1 cellular context compared by ENCODE assay signal in the genomic region with DNA sequence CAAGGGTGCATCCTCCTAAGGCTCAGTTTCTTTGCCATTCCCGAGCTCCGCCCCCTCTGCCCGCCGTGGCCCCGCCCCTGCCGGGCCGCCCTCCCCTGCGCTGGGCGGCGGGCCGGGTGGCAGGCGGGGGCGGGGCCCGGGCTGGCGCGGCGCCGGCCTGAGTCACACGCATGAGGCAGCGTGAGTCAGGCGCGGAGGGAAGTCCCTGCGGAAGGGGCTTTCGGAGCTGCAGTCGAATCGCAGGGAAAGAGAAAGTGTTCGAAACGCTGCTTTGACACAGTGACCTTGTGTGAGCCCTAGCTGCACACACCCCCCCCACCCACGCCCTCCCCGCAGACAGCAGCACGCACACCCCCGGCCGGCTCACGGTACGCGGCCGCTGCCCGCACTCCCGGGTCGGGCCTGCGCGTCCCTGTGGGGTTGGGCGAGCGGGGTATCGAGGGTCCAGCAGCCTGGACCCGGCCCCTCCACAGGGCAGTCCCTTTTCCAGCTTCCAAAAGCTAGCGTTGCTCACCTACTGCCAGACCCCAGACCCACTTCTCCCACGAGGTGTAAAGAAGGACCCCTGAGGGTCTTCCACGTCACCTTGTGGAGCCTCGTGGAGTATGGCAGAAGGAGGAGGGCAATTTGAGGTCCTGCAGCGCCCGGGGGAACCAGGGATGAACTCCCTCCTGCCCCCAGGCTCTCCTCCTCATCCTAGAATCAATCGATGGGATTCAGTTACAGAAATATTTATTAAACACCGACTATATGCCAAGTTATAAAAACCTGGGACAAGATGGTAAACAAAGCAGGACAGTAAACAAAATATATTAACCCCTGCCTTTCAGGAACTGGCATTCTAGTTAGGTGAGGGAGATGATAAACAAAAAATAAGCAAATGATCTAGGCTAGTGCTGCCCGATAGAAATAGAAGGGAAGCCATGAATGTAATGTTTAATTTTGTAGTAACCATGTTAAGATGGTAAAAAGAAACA.
A peak's percentile ranks its signal among the peaks of the same experiment; 100 is the strongest.
TF ChIP-seq lines count a peak whose summit lies in the region.

No MANE protein-coding gene starts in this region.

TF ChIP-seq in HepG2, 621 proteins besides CTCF, POLR2A, EP300 and RAD21 (continued from another document and continues in another):
- no peak for TF ChIP-seq GLI4 (CRISPR knock-in tag; IDR thresholded peaks at IDR 0.05; ENCODE audit: borderline replicate concordance)
- no peak for TF ChIP-seq MYNN (CRISPR knock-in tag; IDR thresholded peaks at IDR 0.05; ENCODE audit: low read depth)
- TF ChIP-seq ZNF121 (CRISPR knock-in tag; IDR thresholded peaks at IDR 0.05), result no peak
- TF ChIP-seq ZNF253 (CRISPR knock-in tag; IDR thresholded peaks at IDR 0.05; ENCODE audit: borderline replicate concordance), result 0 out of 2 replicates have a peak, but pooled peaks have one; percentile 25
- TF ChIP-seq, protein P1, sequence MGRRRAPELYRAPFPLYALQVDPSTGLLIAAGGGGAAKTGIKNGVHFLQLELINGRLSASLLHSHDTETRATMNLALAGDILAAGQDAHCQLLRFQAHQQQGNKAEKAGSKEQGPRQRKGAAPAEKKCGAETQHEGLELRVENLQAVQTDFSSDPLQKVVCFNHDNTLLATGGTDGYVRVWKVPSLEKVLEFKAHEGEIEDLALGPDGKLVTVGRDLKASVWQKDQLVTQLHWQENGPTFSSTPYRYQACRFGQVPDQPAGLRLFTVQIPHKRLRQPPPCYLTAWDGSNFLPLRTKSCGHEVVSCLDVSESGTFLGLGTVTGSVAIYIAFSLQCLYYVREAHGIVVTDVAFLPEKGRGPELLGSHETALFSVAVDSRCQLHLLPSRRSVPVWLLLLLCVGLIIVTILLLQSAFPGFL (CRISPR knock-in tag; IDR thresholded peaks at IDR 0.05), result no peak
- TF ChIP-seq ZNF543 (CRISPR knock-in tag; IDR thresholded peaks at IDR 0.05), result no peak; the same call in 1 of the 2 replicates
- TF ChIP-seq SNAI1 (CRISPR knock-in tag; IDR thresholded peaks at IDR 0.05; ENCODE audit: borderline replicate concordance), result no peak
- no peak for TF ChIP-seq ZBTB1 (CRISPR knock-in tag; IDR thresholded peaks at IDR 0.05; ENCODE audit: borderline replicate concordance)
- peak; percentile 80 for TF ChIP-seq POLR2AphosphoS5 (IDR thresholded peaks at IDR 0.05; ENCODE audit: low read depth, low read length)
- TF ChIP-seq, protein P2, sequence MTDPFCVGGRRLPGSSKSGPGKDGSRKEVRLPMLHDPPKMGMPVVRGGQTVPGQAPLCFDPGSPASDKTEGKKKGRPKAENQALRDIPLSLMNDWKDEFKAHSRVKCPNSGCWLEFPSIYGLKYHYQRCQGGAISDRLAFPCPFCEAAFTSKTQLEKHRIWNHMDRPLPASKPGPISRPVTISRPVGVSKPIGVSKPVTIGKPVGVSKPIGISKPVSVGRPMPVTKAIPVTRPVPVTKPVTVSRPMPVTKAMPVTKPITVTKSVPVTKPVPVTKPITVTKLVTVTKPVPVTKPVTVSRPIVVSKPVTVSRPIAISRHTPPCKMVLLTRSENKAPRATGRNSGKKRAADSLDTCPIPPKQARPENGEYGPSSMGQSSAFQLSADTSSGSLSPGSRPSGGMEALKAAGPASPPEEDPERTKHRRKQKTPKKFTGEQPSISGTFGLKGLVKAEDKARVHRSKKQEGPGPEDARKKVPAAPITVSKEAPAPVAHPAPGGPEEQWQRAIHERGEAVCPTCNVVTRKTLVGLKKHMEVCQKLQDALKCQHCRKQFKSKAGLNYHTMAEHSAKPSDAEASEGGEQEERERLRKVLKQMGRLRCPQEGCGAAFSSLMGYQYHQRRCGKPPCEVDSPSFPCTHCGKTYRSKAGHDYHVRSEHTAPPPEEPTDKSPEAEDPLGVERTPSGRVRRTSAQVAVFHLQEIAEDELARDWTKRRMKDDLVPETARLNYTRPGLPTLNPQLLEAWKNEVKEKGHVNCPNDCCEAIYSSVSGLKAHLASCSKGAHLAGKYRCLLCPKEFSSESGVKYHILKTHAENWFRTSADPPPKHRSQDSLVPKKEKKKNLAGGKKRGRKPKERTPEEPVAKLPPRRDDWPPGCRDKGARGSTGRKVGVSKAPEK (CRISPR knock-in tag; IDR thresholded peaks at IDR 0.05; ENCODE audit: borderline replicate concordance), result no peak
- TF ChIP-seq, protein P3, sequence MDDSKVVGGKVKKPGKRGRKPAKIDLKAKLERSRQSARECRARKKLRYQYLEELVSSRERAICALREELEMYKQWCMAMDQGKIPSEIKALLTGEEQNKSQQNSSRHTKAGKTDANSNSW (CRISPR knock-in tag; IDR thresholded peaks at IDR 0.05; ENCODE audit: borderline replicate concordance), result 0 out of 2 replicates have a peak, but pooled peaks have one; percentile 34
- TF ChIP-seq KMT2B (CRISPR knock-in tag; IDR thresholded peaks at IDR 0.05), result 0 out of 2 replicates have a peak, but pooled peaks have one; percentile 44
- peak; percentile 88 for TF ChIP-seq ARNT2 (CRISPR knock-in tag; IDR thresholded peaks at IDR 0.05; ENCODE audit: low read depth)
- TF ChIP-seq ZNF138 (CRISPR knock-in tag; IDR thresholded peaks at IDR 0.05; ENCODE audit: low read depth), result no peak
- no peak for TF ChIP-seq ZNF749 (CRISPR knock-in tag; IDR thresholded peaks at IDR 0.05; ENCODE audit: borderline replicate concordance)
- TF ChIP-seq ZMYM2 (CRISPR knock-in tag; IDR thresholded peaks at IDR 0.05), result no peak
- TF ChIP-seq, protein P4, sequence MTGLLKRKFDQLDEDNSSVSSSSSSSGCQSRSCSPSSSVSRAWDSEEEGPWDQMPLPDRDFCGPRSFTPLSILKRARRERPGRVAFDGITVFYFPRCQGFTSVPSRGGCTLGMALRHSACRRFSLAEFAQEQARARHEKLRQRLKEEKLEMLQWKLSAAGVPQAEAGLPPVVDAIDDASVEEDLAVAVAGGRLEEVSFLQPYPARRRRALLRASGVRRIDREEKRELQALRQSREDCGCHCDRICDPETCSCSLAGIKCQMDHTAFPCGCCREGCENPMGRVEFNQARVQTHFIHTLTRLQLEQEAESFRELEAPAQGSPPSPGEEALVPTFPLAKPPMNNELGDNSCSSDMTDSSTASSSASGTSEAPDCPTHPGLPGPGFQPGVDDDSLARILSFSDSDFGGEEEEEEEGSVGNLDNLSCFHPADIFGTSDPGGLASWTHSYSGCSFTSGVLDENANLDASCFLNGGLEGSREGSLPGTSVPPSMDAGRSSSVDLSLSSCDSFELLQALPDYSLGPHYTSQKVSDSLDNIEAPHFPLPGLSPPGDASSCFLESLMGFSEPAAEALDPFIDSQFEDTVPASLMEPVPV (CRISPR knock-in tag; IDR thresholded peaks at IDR 0.05), result 0 out of 2 replicates have a peak, but pooled peaks have one; percentile 37
- TF ChIP-seq, protein P5, sequence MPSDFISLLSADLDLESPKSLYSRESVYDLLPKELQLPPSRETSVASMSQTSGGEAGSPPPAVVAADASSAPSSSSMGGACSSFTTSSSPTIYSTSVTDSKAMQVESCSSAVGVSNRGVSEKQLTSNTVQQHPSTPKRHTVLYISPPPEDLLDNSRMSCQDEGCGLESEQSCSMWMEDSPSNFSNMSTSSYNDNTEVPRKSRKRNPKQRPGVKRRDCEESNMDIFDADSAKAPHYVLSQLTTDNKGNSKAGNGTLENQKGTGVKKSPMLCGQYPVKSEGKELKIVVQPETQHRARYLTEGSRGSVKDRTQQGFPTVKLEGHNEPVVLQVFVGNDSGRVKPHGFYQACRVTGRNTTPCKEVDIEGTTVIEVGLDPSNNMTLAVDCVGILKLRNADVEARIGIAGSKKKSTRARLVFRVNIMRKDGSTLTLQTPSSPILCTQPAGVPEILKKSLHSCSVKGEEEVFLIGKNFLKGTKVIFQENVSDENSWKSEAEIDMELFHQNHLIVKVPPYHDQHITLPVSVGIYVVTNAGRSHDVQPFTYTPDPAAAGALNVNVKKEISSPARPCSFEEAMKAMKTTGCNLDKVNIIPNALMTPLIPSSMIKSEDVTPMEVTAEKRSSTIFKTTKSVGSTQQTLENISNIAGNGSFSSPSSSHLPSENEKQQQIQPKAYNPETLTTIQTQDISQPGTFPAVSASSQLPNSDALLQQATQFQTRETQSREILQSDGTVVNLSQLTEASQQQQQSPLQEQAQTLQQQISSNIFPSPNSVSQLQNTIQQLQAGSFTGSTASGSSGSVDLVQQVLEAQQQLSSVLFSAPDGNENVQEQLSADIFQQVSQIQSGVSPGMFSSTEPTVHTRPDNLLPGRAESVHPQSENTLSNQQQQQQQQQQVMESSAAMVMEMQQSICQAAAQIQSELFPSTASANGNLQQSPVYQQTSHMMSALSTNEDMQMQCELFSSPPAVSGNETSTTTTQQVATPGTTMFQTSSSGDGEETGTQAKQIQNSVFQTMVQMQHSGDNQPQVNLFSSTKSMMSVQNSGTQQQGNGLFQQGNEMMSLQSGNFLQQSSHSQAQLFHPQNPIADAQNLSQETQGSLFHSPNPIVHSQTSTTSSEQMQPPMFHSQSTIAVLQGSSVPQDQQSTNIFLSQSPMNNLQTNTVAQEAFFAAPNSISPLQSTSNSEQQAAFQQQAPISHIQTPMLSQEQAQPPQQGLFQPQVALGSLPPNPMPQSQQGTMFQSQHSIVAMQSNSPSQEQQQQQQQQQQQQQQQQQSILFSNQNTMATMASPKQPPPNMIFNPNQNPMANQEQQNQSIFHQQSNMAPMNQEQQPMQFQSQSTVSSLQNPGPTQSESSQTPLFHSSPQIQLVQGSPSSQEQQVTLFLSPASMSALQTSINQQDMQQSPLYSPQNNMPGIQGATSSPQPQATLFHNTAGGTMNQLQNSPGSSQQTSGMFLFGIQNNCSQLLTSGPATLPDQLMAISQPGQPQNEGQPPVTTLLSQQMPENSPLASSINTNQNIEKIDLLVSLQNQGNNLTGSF (CRISPR knock-in tag; IDR thresholded peaks at IDR 0.05), result no peak
- TF ChIP-seq, protein P6, sequence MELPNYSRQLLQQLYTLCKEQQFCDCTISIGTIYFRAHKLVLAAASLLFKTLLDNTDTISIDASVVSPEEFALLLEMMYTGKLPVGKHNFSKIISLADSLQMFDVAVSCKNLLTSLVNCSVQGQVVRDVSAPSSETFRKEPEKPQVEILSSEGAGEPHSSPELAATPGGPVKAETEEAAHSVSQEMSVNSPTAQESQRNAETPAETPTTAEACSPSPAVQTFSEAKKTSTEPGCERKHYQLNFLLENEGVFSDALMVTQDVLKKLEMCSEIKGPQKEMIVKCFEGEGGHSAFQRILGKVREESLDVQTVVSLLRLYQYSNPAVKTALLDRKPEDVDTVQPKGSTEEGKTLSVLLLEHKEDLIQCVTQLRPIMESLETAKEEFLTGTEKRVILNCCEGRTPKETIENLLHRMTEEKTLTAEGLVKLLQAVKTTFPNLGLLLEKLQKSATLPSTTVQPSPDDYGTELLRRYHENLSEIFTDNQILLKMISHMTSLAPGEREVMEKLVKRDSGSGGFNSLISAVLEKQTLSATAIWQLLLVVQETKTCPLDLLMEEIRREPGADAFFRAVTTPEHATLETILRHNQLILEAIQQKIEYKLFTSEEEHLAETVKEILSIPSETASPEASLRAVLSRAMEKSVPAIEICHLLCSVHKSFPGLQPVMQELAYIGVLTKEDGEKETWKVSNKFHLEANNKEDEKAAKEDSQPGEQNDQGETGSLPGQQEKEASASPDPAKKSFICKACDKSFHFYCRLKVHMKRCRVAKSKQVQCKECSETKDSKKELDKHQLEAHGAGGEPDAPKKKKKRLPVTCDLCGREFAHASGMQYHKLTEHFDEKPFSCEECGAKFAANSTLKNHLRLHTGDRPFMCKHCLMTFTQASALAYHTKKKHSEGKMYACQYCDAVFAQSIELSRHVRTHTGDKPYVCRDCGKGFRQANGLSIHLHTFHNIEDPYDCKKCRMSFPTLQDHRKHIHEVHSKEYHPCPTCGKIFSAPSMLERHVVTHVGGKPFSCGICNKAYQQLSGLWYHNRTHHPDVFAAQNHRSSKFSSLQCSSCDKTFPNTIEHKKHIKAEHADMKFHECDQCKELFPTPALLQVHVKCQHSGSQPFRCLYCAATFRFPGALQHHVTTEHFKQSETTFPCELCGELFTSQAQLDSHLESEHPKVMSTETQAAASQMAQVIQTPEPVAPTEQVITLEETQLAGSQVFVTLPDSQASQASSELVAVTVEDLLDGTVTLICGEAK (IDR thresholded peaks at IDR 0.05), result no peak
- TF ChIP-seq, protein P6 (CRISPR knock-in tag; IDR thresholded peaks at IDR 0.05), result no peak; the same call in 1 of the 2 replicates
- peak; percentile 80 for TF ChIP-seq PHF8 (CRISPR knock-in tag; IDR thresholded peaks at IDR 0.05)
- TF ChIP-seq NFE2L1 (CRISPR knock-in tag; IDR thresholded peaks at IDR 0.05; ENCODE audit: borderline replicate concordance), result no peak
